In genomic region chr11:12673924-12674570, GRCh38 we compare ENCODE assay signal across 8 cellular contexts. TPM values are rescaled to one million over a fixed set of nuclear protein-coding genes. Genes with fewer than 3 reads are reported as not detected.
DNase-seq lines count a peak whose midpoint lies in the region; ATAC-seq, FAIRE-seq and TF ChIP-seq lines count a peak whose summit lies in the region.

TSS of gene TEAD1 (plus strand) at chr11:12674421.

- H3K4me3 ChIP-seq in astrocyte (ENCODE audit: insufficient read depth, low read depth, low read length) (peak within 1 kb of the TSS; percentile 85), right atrium auricular region (peak within 1 kb of the TSS; percentile 74 to 84), prostate gland (peak within 1 kb of the TSS; percentile 83 to 90), upper lobe of left lung (peak within 1 kb of the TSS; percentile 74 to 85 (median 80))

- peak within 1 kb of the TSS; percentile 80 for H2AFZ ChIP-seq in astrocyte (ENCODE audit: low read depth, low read length)

- H3K36me3 Mint-ChIP-seq in HFFc6 (ENCODE audit: low read depth) (peaks cover 36% of the 10 kb centered on the region), astrocyte (ENCODE audit: low read depth, unreplicated experiment) (no peaks in the 10 kb centered on the region)

- H4K20me1 ChIP-seq in astrocyte (ENCODE audit: insufficient read depth, low read length), result peaks cover 22% of the 10 kb centered on the region

- H3K9me3 Mint-ChIP-seq in HFFc6 (no peaks in the 10 kb centered on the region), astrocyte (ENCODE audit: unreplicated experiment) (no peaks in the 10 kb centered on the region)

- H3K27ac ChIP-seq in astrocyte (ENCODE audit: low read depth, low read length) (peak within 1 kb of the TSS; percentile 85), right atrium auricular region (peak within 1 kb of the TSS; percentile 96 to 98), prostate gland (peak within 1 kb of the TSS; percentile 97 to 98), upper lobe of left lung (peak within 1 kb of the TSS; percentile 92 to 98 (median 96))

- H3K27ac Mint-ChIP-seq in HFFc6 (peak within 1 kb of the TSS; percentile 93), astrocyte (ENCODE audit: unreplicated experiment) (peak within 1 kb of the TSS; percentile 96)

- H3K4me1 ChIP-seq in astrocyte (ENCODE audit: insufficient read depth, low read length) (peaks cover 14% of the 10 kb centered on the region), right atrium auricular region (peaks cover 0 to 38% of the 10 kb centered on the region in 2 donors), prostate gland (replicated peaks) (no peaks in the 10 kb centered on the region), upper lobe of left lung (peaks cover 9 to 35% (median 18%) of the 10 kb centered on the region in 4 donors)

- H3K4me3 Mint-ChIP-seq in HFFc6 (peak within 1 kb of the TSS; percentile 97), astrocyte (ENCODE audit: unreplicated experiment) (peak within 1 kb of the TSS; percentile 97)

- WGBS in prostate gland, result under 1% methylated on average over 68 of the region's 95 CpGs
- WGBS in upper lobe of left lung, 2 donors, result 0 to 1% methylated on average over 18 to 35 of the region's 95 CpGs

- FAIRE-seq in astrocyte (lab: Jason Lieb, UNC), result no peak

- peaks cover 41% of the 10 kb centered on the region for H3K79me2 ChIP-seq in astrocyte (ENCODE audit: insufficient read depth, low read length)

- H3K4me2 ChIP-seq in astrocyte (ENCODE audit: low read length), result peak within 1 kb of the TSS; percentile 94

- H3K27me3 ChIP-seq in astrocyte (ENCODE audit: insufficient read depth, low read length) (no peaks in the 10 kb centered on the region), right atrium auricular region (no peaks in the 10 kb centered on the region), prostate gland (replicated peaks; ENCODE audit: insufficient read depth) (no peaks in the 10 kb centered on the region), upper lobe of left lung (no peaks in the 10 kb centered on the region)

- DNase-seq in G401 (ENCODE audit: low spot score) (peak; percentile 93), HFFc6 (peak; percentile 95), NCI-H1417 (lab: John Stamatoyannopoulos, UW) (peak; percentile 89 to 98 (median 93)), T-helper 22 cell (ENCODE audit: low read depth) (peak; percentile 78), astrocyte (ENCODE audit: low read depth) (peak; percentile 88), right atrium auricular region (ENCODE audit: low spot score) (peak; percentile 97), prostate gland (ENCODE audit: low spot score) (peak; percentile 97), upper lobe of left lung (peak; percentile 93 to 99)

- TF ChIP-seq POLR2A in prostate gland (IDR thresholded peaks at IDR 0.05) (peak; percentile 69), upper lobe of left lung (IDR thresholded peaks at IDR 0.05) (peak in 2 of 4 donors; percentile 14 to 76)

- TF ChIP-seq CTCF in HFFc6 (IDR thresholded peaks at IDR 0.05) (no peak), astrocyte (IDR thresholded peaks at IDR 0.05; ENCODE audit: insufficient read depth, low read depth, low read length) (no peak), right atrium auricular region (IDR thresholded peaks at IDR 0.05) (no peak), prostate gland (IDR thresholded peaks at IDR 0.05) (peak in 2 of 4 experiments; percentile 11 to 27), upper lobe of left lung (IDR thresholded peaks at IDR 0.05) (peak in 3 of 6 experiments; percentile 18 to 39 (median 27))

- H3K27me3 Mint-ChIP-seq in HFFc6 (ENCODE audit: insufficient read depth) (peaks cover 2% of the 10 kb centered on the region; the same call in 1 of the 2 replicates), astrocyte (ENCODE audit: low read depth, unreplicated experiment) (no peaks in the 10 kb centered on the region)

- H3K4me1 Mint-ChIP-seq in HFFc6 (ENCODE audit: low read depth) (peaks cover 56% of the 10 kb centered on the region), astrocyte (ENCODE audit: low read depth, unreplicated experiment) (peaks cover 15% of the 10 kb centered on the region)

- in situ Hi-C loops in G401 (cut with HindIII; ENCODE audit: low sequenced_read_pairs), result no loop called here

- no peaks in the 10 kb centered on the region for H3K9me3 ChIP-seq in astrocyte (ENCODE audit: insufficient read depth, low read depth, low read length)
- H3K9me3 ChIP-seq in right atrium auricular region, result no peaks in the 10 kb centered on the region
- H3K9me3 ChIP-seq in prostate gland, result no peaks in the 10 kb centered on the region
- H3K9me3 ChIP-seq in upper lobe of left lung, result no peaks in the 10 kb centered on the region

- peak; percentile 95 to 98 for ATAC-seq in upper lobe of left lung (ENCODE audit: low FRiP score in 2 of 2)

- TF ChIP-seq EP300 in upper lobe of left lung (IDR thresholded peaks at IDR 0.05), result peak in 2 of 4 donors; percentile 27 to 83

- H3K36me3 ChIP-seq in astrocyte (ENCODE audit: insufficient read depth, low read length) (no peaks in the 10 kb centered on the region), right atrium auricular region (no peaks in the 10 kb centered on the region), prostate gland (no peaks in the 10 kb centered on the region), upper lobe of left lung (no peaks in the 10 kb centered on the region)

- peak within 1 kb of the TSS; percentile 94 for H3K9ac ChIP-seq in astrocyte (ENCODE audit: low read length)

- intact Hi-C loops in prostate gland (cut with DNase I), result loop anchor here (5.0 kb wide), 2 partner anchors 262 to 342 kb away; no protein-coding TSS in a partner anchor

RNA-seq across cellular contexts. Expression of gene TEAD1, which starts in this region (rescaled TPM):
- 11.6 and 33.4 TPM in 2 replicates for total RNA-seq in G401 (2014; rRNA removed; shearing (Covaris generic))
- 100 to 1,000 TPM; 218 to 252 (median 227) TPM for total RNA-seq in HFFc6 (2021; fragmentation: NEBNext Ultra II Directional; extraction: Animal tissue kit (Norgen Biotek cat#: 25700))
- total RNA-seq in astrocyte (141 and 149 TPM in 2 replicates), right atrium auricular region (10 to 100 TPM; 73.8 to 99.8 TPM), prostate gland (10 to 100 TPM; 47.9 to 87.0 TPM), upper lobe of left lung (100 to 1,000 TPM in 2 of 6 donors, 10 to 100 TPM in 4; 53.5 to 141 (median 80.2) TPM)

Comparison
In these comparisons a context has a peak if more than half of its experiments do, and no peak if none do; other contexts are left out.
1. Peak in every context shown above with its lines: DNase-seq, ATAC-seq, H3K4me3 ChIP-seq and H3K27ac ChIP-seq.